In the genomic region with DNA sequence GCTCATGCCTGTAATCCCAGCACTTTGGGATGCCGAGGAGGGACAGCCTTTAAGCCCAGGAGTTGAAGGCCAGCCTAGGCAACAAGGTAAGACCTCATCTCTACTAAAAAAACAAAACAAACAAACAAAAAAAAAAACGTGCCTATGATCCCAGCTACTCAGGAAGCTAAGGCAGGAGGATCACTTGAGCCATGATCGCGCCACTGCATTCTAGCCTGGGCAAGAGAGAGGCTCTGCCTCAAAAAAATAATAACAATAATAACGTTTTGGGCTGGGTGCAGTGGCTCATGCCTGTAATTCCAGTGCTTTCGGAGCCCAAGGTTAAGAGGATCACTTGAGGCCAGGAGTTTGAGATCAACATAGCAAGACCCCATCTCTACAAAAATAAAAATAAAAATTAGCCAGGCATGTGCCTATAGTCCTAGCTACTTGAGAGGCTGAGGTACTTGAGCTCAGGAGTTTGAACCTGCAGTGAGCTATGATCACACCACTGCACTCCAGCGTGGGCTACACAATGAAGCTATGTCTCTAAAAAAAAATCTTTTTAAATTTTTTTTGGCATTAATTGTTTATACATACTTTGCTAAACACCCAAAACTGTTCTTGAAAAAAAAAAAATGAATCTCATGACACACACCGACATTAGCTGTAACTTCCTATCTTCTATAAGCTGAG, we compare ENCODE assay signal across 1 cellular context.
TF ChIP-seq lines count a peak whose summit lies in the region.

No MANE protein-coding gene starts in this region.

TF ChIP-seq in A549, 52 proteins besides CTCF, POLR2A, EP300 and RAD21:
- no peak for TF ChIP-seq RNF2 (IDR thresholded peaks at IDR 0.05; ENCODE audit: borderline replicate concordance, low read depth)
- TF ChIP-seq, protein P1, sequence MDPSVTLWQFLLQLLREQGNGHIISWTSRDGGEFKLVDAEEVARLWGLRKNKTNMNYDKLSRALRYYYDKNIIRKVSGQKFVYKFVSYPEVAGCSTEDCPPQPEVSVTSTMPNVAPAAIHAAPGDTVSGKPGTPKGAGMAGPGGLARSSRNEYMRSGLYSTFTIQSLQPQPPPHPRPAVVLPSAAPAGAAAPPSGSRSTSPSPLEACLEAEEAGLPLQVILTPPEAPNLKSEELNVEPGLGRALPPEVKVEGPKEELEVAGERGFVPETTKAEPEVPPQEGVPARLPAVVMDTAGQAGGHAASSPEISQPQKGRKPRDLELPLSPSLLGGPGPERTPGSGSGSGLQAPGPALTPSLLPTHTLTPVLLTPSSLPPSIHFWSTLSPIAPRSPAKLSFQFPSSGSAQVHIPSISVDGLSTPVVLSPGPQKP (IDR thresholded peaks at IDR 0.05; ENCODE audit: low read depth, low read length) = no peak
- TF ChIP-seq CBX2 (IDR thresholded peaks at IDR 0.05; ENCODE audit: borderline replicate concordance, low read depth) = no peak
- no peak for TF ChIP-seq ZC3H11A (IDR thresholded peaks at IDR 0.05)
- no peak for TF ChIP-seq ESRRA (IDR thresholded peaks at IDR 0.05; ENCODE audit: borderline replicate concordance, low read length)
- TF ChIP-seq, protein P2, sequence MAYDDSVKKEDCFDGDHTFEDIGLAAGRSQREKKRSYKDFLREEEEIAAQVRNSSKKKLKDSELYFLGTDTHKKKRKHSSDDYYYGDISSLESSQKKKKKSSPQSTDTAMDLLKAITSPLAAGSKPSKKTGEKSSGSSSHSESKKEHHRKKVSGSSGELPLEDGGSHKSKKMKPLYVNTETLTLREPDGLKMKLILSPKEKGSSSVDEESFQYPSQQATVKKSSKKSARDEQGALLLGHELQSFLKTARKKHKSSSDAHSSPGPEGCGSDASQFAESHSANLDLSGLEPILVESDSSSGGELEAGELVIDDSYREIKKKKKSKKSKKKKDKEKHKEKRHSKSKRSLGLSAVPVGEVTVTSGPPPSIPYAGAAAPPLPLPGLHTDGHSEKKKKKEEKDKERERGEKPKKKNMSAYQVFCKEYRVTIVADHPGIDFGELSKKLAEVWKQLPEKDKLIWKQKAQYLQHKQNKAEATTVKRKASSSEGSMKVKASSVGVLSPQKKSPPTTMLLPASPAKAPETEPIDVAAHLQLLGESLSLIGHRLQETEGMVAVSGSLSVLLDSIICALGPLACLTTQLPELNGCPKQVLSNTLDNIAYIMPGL (CRISPR knock-in tag; IDR thresholded peaks at IDR 0.05; ENCODE audit: borderline replicate concordance) = no peak
- no peak for TF ChIP-seq SREBF2 (IDR thresholded peaks at IDR 0.05)
- TF ChIP-seq, protein P3, sequence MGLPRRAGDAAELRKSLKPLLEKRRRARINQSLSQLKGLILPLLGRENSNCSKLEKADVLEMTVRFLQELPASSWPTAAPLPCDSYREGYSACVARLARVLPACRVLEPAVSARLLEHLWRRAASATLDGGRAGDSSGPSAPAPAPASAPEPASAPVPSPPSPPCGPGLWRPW (IDR thresholded peaks at IDR 0.05) = no peak
- TF ChIP-seq RARB (CRISPR knock-in tag; IDR thresholded peaks at IDR 0.05) = no peak
- TF ChIP-seq MAZ (IDR thresholded peaks at IDR 0.05; ENCODE audit: borderline replicate concordance, low read depth, low read length) = no peak
- TF ChIP-seq EHF (CRISPR knock-in tag; IDR thresholded peaks at IDR 0.05) = no peak
- TF ChIP-seq, protein P4, sequence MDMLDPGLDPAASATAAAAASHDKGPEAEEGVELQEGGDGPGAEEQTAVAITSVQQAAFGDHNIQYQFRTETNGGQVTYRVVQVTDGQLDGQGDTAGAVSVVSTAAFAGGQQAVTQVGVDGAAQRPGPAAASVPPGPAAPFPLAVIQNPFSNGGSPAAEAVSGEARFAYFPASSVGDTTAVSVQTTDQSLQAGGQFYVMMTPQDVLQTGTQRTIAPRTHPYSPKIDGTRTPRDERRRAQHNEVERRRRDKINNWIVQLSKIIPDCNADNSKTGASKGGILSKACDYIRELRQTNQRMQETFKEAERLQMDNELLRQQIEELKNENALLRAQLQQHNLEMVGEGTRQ (IDR thresholded peaks at IDR 0.05) = no peak
- TF ChIP-seq CHD4 (IDR thresholded peaks at IDR 0.05; ENCODE audit: borderline replicate concordance) = no peak
- TF ChIP-seq ZNF302 (CRISPR knock-in tag; IDR thresholded peaks at IDR 0.05) = no peak
- TF ChIP-seq SMC3 (IDR thresholded peaks at IDR 0.05) = no peak
- TF ChIP-seq JUNB (IDR thresholded peaks at IDR 0.05) = no peak
- TF ChIP-seq CHD2 (IDR thresholded peaks at IDR 0.05; ENCODE audit: low read length, partially characterized antibody) = no peak
TF ChIP-seq in A549: peak in this region for 0.
